In genomic region chr2:196089448-196089847, GRCh38 we compare ENCODE assay signal across 1 cellular context. TPM values are rescaled to one million over a fixed set of nuclear protein-coding genes. Genes with fewer than 3 reads are reported as not detected.
"Had no signal": no experiment of that assay in that cellular context is flagged by ENCODE, and none has a peak within 500 bp of the region (broad histone marks: within the 10 kb centered on the region; RNA-seq: fewer than 3 reads in every experiment).

No MANE protein-coding gene starts in this region.

RNA-seq across cellular contexts. Expression of gene DNAH7, which starts 20.8 kb away (rescaled TPM):
- total RNA-seq: OCI-LY7 had no signal
